In the genomic region with DNA sequence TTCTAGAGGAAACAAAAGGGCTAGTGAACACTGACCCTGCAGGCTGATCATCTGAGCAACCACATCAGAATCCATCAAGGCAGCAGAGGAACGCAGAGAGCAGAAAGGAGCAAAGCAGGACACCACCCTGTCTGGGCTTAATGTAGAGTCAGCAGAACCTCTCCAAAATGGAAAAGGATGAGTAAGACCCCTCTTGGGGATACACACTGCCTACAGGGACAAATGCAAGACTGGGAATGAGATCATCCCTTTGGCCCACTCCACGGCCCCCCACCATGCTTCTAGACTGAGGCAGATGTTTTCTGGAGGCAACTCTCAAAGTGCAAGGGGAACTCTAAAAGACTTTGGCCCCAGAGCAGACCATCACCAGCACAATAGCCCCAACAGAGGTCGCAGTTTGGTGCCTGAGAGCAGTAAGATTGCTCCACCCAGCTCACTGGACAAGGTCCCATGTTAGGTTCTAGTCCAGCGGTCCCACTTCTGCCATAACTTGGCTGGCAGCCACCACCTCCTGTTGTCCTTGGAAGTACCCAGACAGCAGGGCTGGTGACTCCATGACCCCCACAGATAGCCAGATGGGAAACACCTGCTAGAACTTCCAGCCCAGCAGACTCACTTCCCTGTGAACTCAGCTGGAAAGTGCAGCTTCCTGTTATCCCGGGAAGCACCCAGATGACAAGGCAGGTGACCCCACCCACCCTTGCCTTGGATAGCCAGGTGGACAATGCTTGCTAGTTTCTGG, we compare ENCODE assay signal across 13 cellular contexts.
A peak's percentile ranks its signal among the peaks of the same experiment; 100 is the strongest.
DNase-seq lines count a peak whose midpoint lies in the region; FAIRE-seq and TF ChIP-seq lines count a peak whose summit lies in the region.
"Had no signal": no experiment of that assay in that cellular context is flagged by ENCODE, and none has a peak within 500 bp of the region (broad histone marks: within the 10 kb centered on the region; RNA-seq: fewer than 3 reads in every experiment).

No MANE protein-coding gene starts in this region.

- TF ChIP-seq CTCF in bronchial epithelial cell (IDR thresholded peaks at IDR 0.05; ENCODE audit: insufficient read depth, low read length, severe bottlenecking) (no peak), dorsolateral prefrontal cortex (IDR thresholded peaks at IDR 0.05 in 54 of 56, conservative IDR thresholded peaks at IDR 0.05 in 2 of 56; ENCODE audit: low read depth in 1 of 56, partially characterized antibody in 56 of 56) (no peak)

- DNase-seq in COLO668 (lab: John Stamatoyannopoulos, UW; ENCODE audit: unreplicated experiment) (peak; percentile 88), bronchial epithelial cell (ENCODE audit: low read depth) (peak; percentile 50), mucosa of gallbladder (ENCODE audit: low spot score) (peak; percentile 19), dorsolateral prefrontal cortex (no peak), GM12891 (ENCODE audit: insufficient read length, low spot score) (no peak), NCI-H2227 (lab: John Stamatoyannopoulos, UW; ENCODE audit: unreplicated experiment) (no peak)
- no peak for DNase-seq in activated CD4-positive, alpha-beta T cell treated with anti-CD3 and anti-CD28 coated beads for 4 hours
- DNase-seq: CD4-positive, alpha-beta T cell; mesendoderm; NCI-H1930; posterior cingulate gyrus had no signal

- FAIRE-seq in bronchial epithelial cell (lab: Jason Lieb, UNC) (peak; percentile 83), GM12891 (lab: Jason Lieb, UNC) (no peak)
- FAIRE-seq: GM19239 had no signal

- TF ChIP-seq RAD21 in Ishikawa (IDR thresholded peaks at IDR 0.05; ENCODE audit: low read depth) = peak; percentile 51

- peak; percentile 99 for TF ChIP-seq EP300 in Ishikawa (IDR thresholded peaks at IDR 0.05; ENCODE audit: borderline replicate concordance)

- TF ChIP-seq POLR2A in GM12891 (IDR thresholded peaks at IDR 0.05; ENCODE audit: low read depth, low read length) = no peak

- H3K4me3 ChIP-seq in bronchial epithelial cell (ENCODE audit: low read depth, low read length) (no peak overlapping the region), dorsolateral prefrontal cortex (no peak overlapping the region)

- no peak overlapping the region for H3K27ac ChIP-seq in dorsolateral prefrontal cortex

- no peaks in the 10 kb centered on the region for H3K36me3 ChIP-seq in bronchial epithelial cell (ENCODE audit: control insufficient read depth, insufficient read depth, low read length)

- no peaks in the 10 kb centered on the region for H3K27me3 ChIP-seq in bronchial epithelial cell (ENCODE audit: control insufficient read depth, insufficient read depth, low read length)
- H3K27me3 ChIP-seq in dorsolateral prefrontal cortex = no peaks in the 10 kb centered on the region

- intact Hi-C loops in dorsolateral prefrontal cortex (cut with DNase I) = no loop called here

TF ChIP-seq in Ishikawa, 13 proteins besides CTCF, POLR2A, EP300 and RAD21 (continues in another document):
- TF ChIP-seq CEBPB (IDR thresholded peaks at IDR 0.05) = peak; percentile 57
- TF ChIP-seq NFIC (IDR thresholded peaks at IDR 0.05) = peak; percentile 96
- TF ChIP-seq, protein P1, sequence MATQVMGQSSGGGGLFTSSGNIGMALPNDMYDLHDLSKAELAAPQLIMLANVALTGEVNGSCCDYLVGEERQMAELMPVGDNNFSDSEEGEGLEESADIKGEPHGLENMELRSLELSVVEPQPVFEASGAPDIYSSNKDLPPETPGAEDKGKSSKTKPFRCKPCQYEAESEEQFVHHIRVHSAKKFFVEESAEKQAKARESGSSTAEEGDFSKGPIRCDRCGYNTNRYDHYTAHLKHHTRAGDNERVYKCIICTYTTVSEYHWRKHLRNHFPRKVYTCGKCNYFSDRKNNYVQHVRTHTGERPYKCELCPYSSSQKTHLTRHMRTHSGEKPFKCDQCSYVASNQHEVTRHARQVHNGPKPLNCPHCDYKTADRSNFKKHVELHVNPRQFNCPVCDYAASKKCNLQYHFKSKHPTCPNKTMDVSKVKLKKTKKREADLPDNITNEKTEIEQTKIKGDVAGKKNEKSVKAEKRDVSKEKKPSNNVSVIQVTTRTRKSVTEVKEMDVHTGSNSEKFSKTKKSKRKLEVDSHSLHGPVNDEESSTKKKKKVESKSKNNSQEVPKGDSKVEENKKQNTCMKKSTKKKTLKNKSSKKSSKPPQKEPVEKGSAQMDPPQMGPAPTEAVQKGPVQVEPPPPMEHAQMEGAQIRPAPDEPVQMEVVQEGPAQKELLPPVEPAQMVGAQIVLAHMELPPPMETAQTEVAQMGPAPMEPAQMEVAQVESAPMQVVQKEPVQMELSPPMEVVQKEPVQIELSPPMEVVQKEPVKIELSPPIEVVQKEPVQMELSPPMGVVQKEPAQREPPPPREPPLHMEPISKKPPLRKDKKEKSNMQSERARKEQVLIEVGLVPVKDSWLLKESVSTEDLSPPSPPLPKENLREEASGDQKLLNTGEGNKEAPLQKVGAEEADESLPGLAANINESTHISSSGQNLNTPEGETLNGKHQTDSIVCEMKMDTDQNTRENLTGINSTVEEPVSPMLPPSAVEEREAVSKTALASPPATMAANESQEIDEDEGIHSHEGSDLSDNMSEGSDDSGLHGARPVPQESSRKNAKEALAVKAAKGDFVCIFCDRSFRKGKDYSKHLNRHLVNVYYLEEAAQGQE (IDR thresholded peaks at IDR 0.05; ENCODE audit: low read depth) = no peak
- peak; percentile 95 for TF ChIP-seq FOXM1 (IDR thresholded peaks at IDR 0.05; ENCODE audit: borderline replicate concordance, low read depth)
- TF ChIP-seq, protein P2, sequence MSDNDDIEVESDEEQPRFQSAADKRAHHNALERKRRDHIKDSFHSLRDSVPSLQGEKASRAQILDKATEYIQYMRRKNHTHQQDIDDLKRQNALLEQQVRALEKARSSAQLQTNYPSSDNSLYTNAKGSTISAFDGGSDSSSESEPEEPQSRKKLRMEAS (IDR thresholded peaks at IDR 0.05) = 0 out of 2 replicates have a peak, but pooled peaks have one; percentile 46
- TF ChIP-seq TCF12 (IDR thresholded peaks at IDR 0.05; ENCODE audit: low read depth) = peak; percentile 100
- TF ChIP-seq YY1 (IDR thresholded peaks at IDR 0.05; ENCODE audit: low read depth) = peak; percentile 40; the same call in 1 of the 2 replicates
- no peak for TF ChIP-seq CREB1 (IDR thresholded peaks at IDR 0.05; ENCODE audit: low read depth)
- no peak for TF ChIP-seq EGR1 (IDR thresholded peaks at IDR 0.05)
- TF ChIP-seq, protein P3, sequence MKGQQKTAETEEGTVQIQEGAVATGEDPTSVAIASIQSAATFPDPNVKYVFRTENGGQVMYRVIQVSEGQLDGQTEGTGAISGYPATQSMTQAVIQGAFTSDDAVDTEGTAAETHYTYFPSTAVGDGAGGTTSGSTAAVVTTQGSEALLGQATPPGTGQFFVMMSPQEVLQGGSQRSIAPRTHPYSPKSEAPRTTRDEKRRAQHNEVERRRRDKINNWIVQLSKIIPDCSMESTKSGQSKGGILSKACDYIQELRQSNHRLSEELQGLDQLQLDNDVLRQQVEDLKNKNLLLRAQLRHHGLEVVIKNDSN (IDR thresholded peaks at IDR 0.05) = no peak; the same call in none of the 2 replicates

TF ChIP-seq in GM12891, 5 proteins besides CTCF, POLR2A, EP300 and RAD21:
- no peak for TF ChIP-seq SPI1 (IDR thresholded peaks at IDR 0.05; ENCODE audit: low read depth, low read length)
- TF ChIP-seq TAF1 (IDR thresholded peaks at IDR 0.05; ENCODE audit: low read depth, low read length) = no peak
- TF ChIP-seq POU2F2 (IDR thresholded peaks at IDR 0.05; ENCODE audit: low read depth, low read length) = no peak
- TF ChIP-seq PAX5 (IDR thresholded peaks at IDR 0.05; ENCODE audit: insufficient read depth, low read length, severe bottlenecking) = no peak
- TF ChIP-seq POLR2AphosphoS5 (IDR thresholded peaks at IDR 0.05; ENCODE audit: low read depth, low read length) = no peak
TF ChIP-seq in GM12891: peak in this region for 0.

Comparison
In these comparisons a context has a peak if more than half of its experiments do, and no peak if none do; other contexts are left out.
1. DNase-seq: peak in COLO668 (single experiment), bronchial epithelial cell (single experiment) and mucosa of gallbladder (single experiment); none in dorsolateral prefrontal cortex (0 of 10), GM12891 (single experiment), NCI-H2227 (single experiment) and activated CD4-positive, alpha-beta T cell treated with anti-CD3 and anti-CD28 coated beads for 4 hours (0 of 2).